14 cellular contexts compared by ENCODE assay signal in genomic region chr3:117846238-117846637, GRCh38.
DNase-seq lines count a peak whose midpoint lies in the region; ATAC-seq, FAIRE-seq and TF ChIP-seq lines count a peak whose summit lies in the region.
"Had no signal": no experiment of that assay in that cellular context is flagged by ENCODE, and none has a peak within 500 bp of the region (broad histone marks: within the 10 kb centered on the region; RNA-seq: fewer than 3 reads in every experiment).

No MANE protein-coding gene starts in this region.

- no peak for TF ChIP-seq EP300 in A549 (IDR thresholded peaks at IDR 0.05)

- H3K27ac ChIP-seq in A549: peak overlapping the region in 1 of 2 experiments; percentile 47; a peak in 3 of 6 replicates
- no peak overlapping the region for H3K27ac ChIP-seq in MM.1S (ENCODE audit: low read length)
- H3K27ac ChIP-seq: SJCRH30 had no signal

- H3K4me1 Mint-ChIP-seq in activated CD4-positive, alpha-beta memory T cell treated with anti-CD3 and anti-CD28 coated beads, Interleukin-2, amount 10 ng/mL, durations not matched to agents 7 days and 5 days: no peaks in the 10 kb centered on the region

- no peaks in the 10 kb centered on the region for H3K9me2 ChIP-seq in MM.1S (replicated peaks; ENCODE audit: insufficient read depth, low read length)

- no peaks in the 10 kb centered on the region for H3K79me2 ChIP-seq in MM.1S (ENCODE audit: low read length)

- H3K27me3 ChIP-seq in MM.1S (replicated peaks; ENCODE audit: insufficient read depth, low read length): no peaks in the 10 kb centered on the region
- H3K27me3 ChIP-seq: SJCRH30 had no signal

- no peak overlapping the region for H3K27ac Mint-ChIP-seq in activated CD4-positive, alpha-beta memory T cell treated with anti-CD3 and anti-CD28 coated beads, Interleukin-2, amount 10 ng/mL, durations not matched to agents 7 days and 5 days
- H3K27ac Mint-ChIP-seq: CD8-positive, alpha-beta T cell had no signal

- no peak overlapping the region for H3K9ac ChIP-seq in MM.1S (ENCODE audit: low read length)

- DNase-seq in A549 (ENCODE audit: low read depth in 1 of 2, low spot score in 1 of 2) (no peak), EL (peak; percentile 7), MM.1S (no peak), fibroblast of peridontal ligament (ENCODE audit: extremely low read depth) (peak; percentile 44), dedifferentiated amniotic fluid mesenchymal stem cell (ENCODE audit: extremely low spot score) (no peak), DMS114 treated with DMSO at 0.1 percent for 48 hours (lab: John Stamatoyannopoulos, UW; ENCODE audit: unreplicated experiment) (no peak)
- no peak for DNase-seq in activated CD4-positive, alpha-beta memory T cell treated with anti-CD3 and anti-CD28 coated beads, Interleukin-2, amount 10 ng/mL, durations not matched to agents 7 days and 5 days
- DNase-seq: CD8-positive, alpha-beta T cell; HCEC 1CT; NCI-H1092 treated with DMSO at 0.1 percent for 48 hours; NCI-H1694 treated with DMSO at 0.1 percent for 48 hours; SJCRH30 had no signal

- TF ChIP-seq POLR2A in A549 (IDR thresholded peaks at IDR 0.05; ENCODE audit: low read length): no peak

- no peak for FAIRE-seq in A549 (lab: Jason Lieb, UNC)
- FAIRE-seq: A204.1 had no signal

- no peak for ATAC-seq in A549
- ATAC-seq in GM21360 (IDR thresholded peaks at IDR 0.05; ENCODE audit: unreplicated experiment): no peak
- ATAC-seq: CD8-positive, alpha-beta T cell had no signal

- no peaks in the 10 kb centered on the region for H3K9me3 Mint-ChIP-seq in activated CD4-positive, alpha-beta memory T cell treated with anti-CD3 and anti-CD28 coated beads, Interleukin-2, amount 10 ng/mL, durations not matched to agents 7 days and 5 days
- H3K9me3 Mint-ChIP-seq: CD8-positive, alpha-beta T cell had no signal

- H3K4me1 ChIP-seq in A549 (peaks cover 22% of the 10 kb centered on the region), MM.1S (ENCODE audit: low read length) (no peaks in the 10 kb centered on the region; the same call in 1 of the 2 replicates)
- H3K4me1 ChIP-seq: SJCRH30 had no signal

- POLR2A ChIA-PET in A549 (lab: Yijun Ruan, JAX): no interaction called here
- POLR2A ChIA-PET in activated CD4-positive, alpha-beta memory T cell treated with anti-CD3 and anti-CD28 coated beads, Interleukin-2, amount 10 ng/mL, durations not matched to agents 7 days and 5 days (lab: Charles Lee): no interaction called here

- no peak overlapping the region for H3K4me3 Mint-ChIP-seq in activated CD4-positive, alpha-beta memory T cell treated with anti-CD3 and anti-CD28 coated beads, Interleukin-2, amount 10 ng/mL, durations not matched to agents 7 days and 5 days
- H3K4me3 Mint-ChIP-seq: CD8-positive, alpha-beta T cell had no signal

- no peaks in the 10 kb centered on the region for H3K36me3 Mint-ChIP-seq in activated CD4-positive, alpha-beta memory T cell treated with anti-CD3 and anti-CD28 coated beads, Interleukin-2, amount 10 ng/mL, durations not matched to agents 7 days and 5 days (ENCODE audit: low read depth)
- H3K36me3 Mint-ChIP-seq: CD8-positive, alpha-beta T cell had no signal

- TF ChIP-seq CTCF in A549 (IDR thresholded peaks at IDR 0.05) (no peak), MM.1S (IDR thresholded peaks at IDR 0.05; ENCODE audit: low read length) (no peak)

- H3K4me2 ChIP-seq in A549 (peak overlapping the region; percentile 56), MM.1S (ENCODE audit: low read depth, low read length) (peak overlapping the region; percentile 45)

- no peaks in the 10 kb centered on the region for H3K36me3 ChIP-seq in MM.1S (replicated peaks; ENCODE audit: insufficient read depth, low read length)
- H3K36me3 ChIP-seq: SJCRH30 had no signal

- 50% methylated on average over 1 of the region's 1 CpG for WGBS in A549 (ENCODE audit: missing lambda C conversion rate)

- H3K9me3 ChIP-seq in A549: no peaks in the 10 kb centered on the region
- no peaks in the 10 kb centered on the region for H3K9me3 ChIP-seq in MM.1S (replicated peaks; ENCODE audit: insufficient read depth, low read length)
- H3K9me3 ChIP-seq: SJCRH30 had no signal

- no peaks in the 10 kb centered on the region for H4K20me1 ChIP-seq in MM.1S (ENCODE audit: insufficient read depth, low read length)

- CTCF ChIA-PET in A549 (lab: Yijun Ruan, JAX): interaction anchor here (1.0 to 1.1 kb wide), 2 partner anchors 9 to 15 kb away, joined by 3 read pairs; no protein-coding TSS in a partner anchor
- CTCF ChIA-PET in activated CD4-positive, alpha-beta memory T cell treated with anti-CD3 and anti-CD28 coated beads, Interleukin-2, amount 10 ng/mL, durations not matched to agents 7 days and 5 days (lab: Charles Lee): no interaction called here

- H3K27me3 Mint-ChIP-seq in activated CD4-positive, alpha-beta memory T cell treated with anti-CD3 and anti-CD28 coated beads, Interleukin-2, amount 10 ng/mL, durations not matched to agents 7 days and 5 days: no peaks in the 10 kb centered on the region

- H3K4me3 ChIP-seq in A549 (no peak overlapping the region), MM.1S (ENCODE audit: low read length) (no peak overlapping the region)
- H3K4me3 ChIP-seq: SJCRH30 had no signal

- H3F3A ChIP-seq in MM.1S (ENCODE audit: insufficient read depth, low read length): no peaks in the 10 kb centered on the region

- H2AFZ ChIP-seq in MM.1S (ENCODE audit: low read length): peak overlapping the region; percentile 52; the same call in 1 of the 2 replicates

- no peak for TF ChIP-seq RAD21 in A549 (conservative IDR thresholded peaks at IDR 0.05 in 1 of 2, IDR thresholded peaks at IDR 0.05 in 1 of 2)

TF ChIP-seq in A549, 52 proteins besides CTCF, POLR2A, EP300 and RAD21:
- TF ChIP-seq CEBPB (IDR thresholded peaks at IDR 0.05): no peak
- TF ChIP-seq BHLHE40 (IDR thresholded peaks at IDR 0.05; ENCODE audit: low read depth, low read length): no peak
- no peak for TF ChIP-seq CHD4 (IDR thresholded peaks at IDR 0.05; ENCODE audit: borderline replicate concordance)
- no peak for TF ChIP-seq TP53 (CRISPR knock-in tag; IDR thresholded peaks at IDR 0.05)
- TF ChIP-seq, protein P1, sequence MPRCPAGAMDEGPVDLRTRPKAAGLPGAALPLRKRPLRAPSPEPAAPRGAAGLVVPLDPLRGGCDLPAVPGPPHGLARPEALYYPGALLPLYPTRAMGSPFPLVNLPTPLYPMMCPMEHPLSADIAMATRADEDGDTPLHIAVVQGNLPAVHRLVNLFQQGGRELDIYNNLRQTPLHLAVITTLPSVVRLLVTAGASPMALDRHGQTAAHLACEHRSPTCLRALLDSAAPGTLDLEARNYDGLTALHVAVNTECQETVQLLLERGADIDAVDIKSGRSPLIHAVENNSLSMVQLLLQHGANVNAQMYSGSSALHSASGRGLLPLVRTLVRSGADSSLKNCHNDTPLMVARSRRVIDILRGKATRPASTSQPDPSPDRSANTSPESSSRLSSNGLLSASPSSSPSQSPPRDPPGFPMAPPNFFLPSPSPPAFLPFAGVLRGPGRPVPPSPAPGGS (IDR thresholded peaks at IDR 0.05): no peak
- no peak for TF ChIP-seq RARB (CRISPR knock-in tag; IDR thresholded peaks at IDR 0.05)
- no peak for TF ChIP-seq HOXB13 (CRISPR knock-in tag; IDR thresholded peaks at IDR 0.05; ENCODE audit: low read depth)
- no peak for TF ChIP-seq ESRRA (IDR thresholded peaks at IDR 0.05; ENCODE audit: borderline replicate concordance, low read length)
- TF ChIP-seq HES2 (IDR thresholded peaks at IDR 0.05): no peak
- no peak for TF ChIP-seq TFCP2L1 (CRISPR knock-in tag; IDR thresholded peaks at IDR 0.05)
- no peak for TF ChIP-seq REST (IDR thresholded peaks at IDR 0.05)

Comparison
In these comparisons a context has a peak if more than half of its experiments do, and no peak if none do; other contexts are left out.
1. DNase-seq: peak in EL (single experiment) and fibroblast of peridontal ligament (single experiment); none in A549 (0 of 2), MM.1S (single experiment), dedifferentiated amniotic fluid mesenchymal stem cell (single experiment), DMS114 treated with DMSO at 0.1 percent for 48 hours (single experiment) and activated CD4-positive, alpha-beta memory T cell treated with anti-CD3 and anti-CD28 coated beads, Interleukin-2, amount 10 ng/mL, durations not matched to agents 7 days and 5 days (single experiment).